In the genomic region with DNA sequence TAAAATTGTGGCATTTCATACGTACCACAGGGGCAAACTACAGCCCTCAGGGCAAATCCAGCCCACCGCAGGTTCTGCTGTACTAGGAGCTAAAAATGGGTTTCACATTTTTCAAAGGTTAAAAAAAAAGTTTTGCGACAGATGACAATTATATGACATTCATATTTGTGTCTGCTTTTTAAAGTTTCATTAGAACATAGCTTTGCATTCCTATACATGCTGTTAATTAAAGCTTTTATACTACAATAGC, we compare ENCODE assay signal across 7 cellular contexts. TPM values are rescaled to one million over a fixed set of nuclear protein-coding genes. Genes with fewer than 3 reads are reported as not detected.
A peak's percentile ranks its signal among the peaks of the same experiment; 100 is the strongest.
DNase-seq lines count a peak whose midpoint lies in the region; ATAC-seq lines count a peak whose summit lies in the region.

No MANE protein-coding gene starts in this region.

- H3K9ac ChIP-seq in HUES6 (ENCODE audit: low read length) (peak overlapping the region; percentile 70), subcutaneous abdominal adipose tissue (ENCODE audit: low read length in 5 of 5) (peak overlapping the region; percentile 80 to 91 (median 89))

- no peaks in the 10 kb centered on the region for H3K36me3 Mint-ChIP-seq in activated naive CD8-positive, alpha-beta T cell treated with anti-CD3 and anti-CD28 coated beads for 36 hours
- no peaks in the 10 kb centered on the region for H3K36me3 Mint-ChIP-seq in immature natural killer cell

- peak overlapping the region; percentile 88 for H3K4me3 Mint-ChIP-seq in activated naive CD8-positive, alpha-beta T cell treated with anti-CD3 and anti-CD28 coated beads for 36 hours
- H3K4me3 Mint-ChIP-seq in immature natural killer cell = peak overlapping the region; percentile 95 to 97 (median 96)

- no peaks in the 10 kb centered on the region for H3K36me3 ChIP-seq in HUES6 (ENCODE audit: control insufficient read depth, insufficient read depth, low read length)
- H3K36me3 ChIP-seq in subcutaneous abdominal adipose tissue (ENCODE audit: control insufficient read depth in 5 of 5, insufficient read depth in 5 of 5, low read length in 5 of 5) = no peaks in the 10 kb centered on the region

- H3K4me3 ChIP-seq in HUES6 (ENCODE audit: low read depth, low read length) (peak overlapping the region; percentile 81), subcutaneous abdominal adipose tissue (ENCODE audit: low read depth in 1 of 5, low read length in 5 of 5) (peak overlapping the region; percentile 78 to 93 (median 82))

- H3K27ac ChIP-seq in HUES6 (ENCODE audit: low read depth, low read length) (no peak overlapping the region), subcutaneous abdominal adipose tissue (ENCODE audit: low read depth, low read length) (peak overlapping the region; percentile 97)

- no peaks in the 10 kb centered on the region for H3K27me3 Mint-ChIP-seq in activated naive CD8-positive, alpha-beta T cell treated with anti-CD3 and anti-CD28 coated beads for 36 hours
- H3K27me3 Mint-ChIP-seq in immature natural killer cell (ENCODE audit: low read depth in 3 of 3) = peaks cover 3 to 10% (median 7%) of the 10 kb centered on the region in 3 donors

- H3K27ac Mint-ChIP-seq in activated naive CD8-positive, alpha-beta T cell treated with anti-CD3 and anti-CD28 coated beads for 36 hours = peak overlapping the region; percentile 98
- peak overlapping the region; percentile 96 to 99 (median 98) for H3K27ac Mint-ChIP-seq in immature natural killer cell

- H3K9me3 ChIP-seq in HUES6 (ENCODE audit: control insufficient read depth, insufficient read depth, low read depth, low read length) (no peaks in the 10 kb centered on the region), subcutaneous abdominal adipose tissue (ENCODE audit: control insufficient read depth in 5 of 5, low read length in 5 of 5) (no peaks in the 10 kb centered on the region)

- no peak for ATAC-seq in HG02840 (IDR thresholded peaks at IDR 0.05; ENCODE audit: low FRiP score, unreplicated experiment)
- no peak for ATAC-seq in HG02981 (IDR thresholded peaks at IDR 0.05; ENCODE audit: unreplicated experiment)

- H3K4me1 Mint-ChIP-seq in activated naive CD8-positive, alpha-beta T cell treated with anti-CD3 and anti-CD28 coated beads for 36 hours = peaks cover 35% of the 10 kb centered on the region
- H3K4me1 Mint-ChIP-seq in immature natural killer cell = peaks cover 33 to 34% of the 10 kb centered on the region in 2 donors

- H3K9me3 Mint-ChIP-seq in activated naive CD8-positive, alpha-beta T cell treated with anti-CD3 and anti-CD28 coated beads for 36 hours = no peaks in the 10 kb centered on the region
- no peaks in the 10 kb centered on the region for H3K9me3 Mint-ChIP-seq in immature natural killer cell

- peaks cover 35% of the 10 kb centered on the region for H3K4me1 ChIP-seq in HUES6 (ENCODE audit: control insufficient read depth, insufficient read depth, low read length)
- H3K4me1 ChIP-seq in subcutaneous abdominal adipose tissue (ENCODE audit: control insufficient read depth in 5 of 5, insufficient read depth in 5 of 5, low read length in 5 of 5) = peaks cover 0 to 27% (median 25%) of the 10 kb centered on the region in 5 donors

- no peaks in the 10 kb centered on the region for H3K27me3 ChIP-seq in HUES6 (ENCODE audit: control insufficient read depth, insufficient read depth, low read length)
- H3K27me3 ChIP-seq in subcutaneous abdominal adipose tissue (ENCODE audit: control insufficient read depth in 5 of 5, insufficient read depth in 4 of 5, low read length in 5 of 5) = no peaks in the 10 kb centered on the region

- no peak for DNase-seq in activated naive CD8-positive, alpha-beta T cell treated with anti-CD3 and anti-CD28 coated beads for 36 hours
- DNase-seq in immature natural killer cell (no peak), NCI-H2107 treated with DMSO at 0.1 percent for 48 hours (lab: John Stamatoyannopoulos, UW; ENCODE audit: unreplicated experiment) (no peak)

RNA-seq across cellular contexts. Expression of gene PNPLA8, which starts 0.8 kb away (rescaled TPM):
- total RNA-seq in activated naive CD8-positive, alpha-beta T cell treated with anti-CD3 and anti-CD28 coated beads for 36 hours = 10 to 100 TPM; 14.8 to 15.2 TPM
- polyA plus RNA-seq in immature natural killer cell = 10 to 100 TPM; 16.8 to 35.4 (median 31.7) TPM

RNA-seq across cellular contexts. Expression of gene THAP5, which starts 42.8 kb away (rescaled TPM):
- total RNA-seq in activated naive CD8-positive, alpha-beta T cell treated with anti-CD3 and anti-CD28 coated beads for 36 hours = 10 to 100 TPM; 34.9 to 37.0 TPM
- 10 to 100 TPM in 2 of 3 donors, 1 to 10 TPM in 1; 5.5 to 21.3 (median 13.2) TPM for polyA plus RNA-seq in immature natural killer cell

RNA-seq across cellular contexts. Expression of gene DNAJB9, which starts 43.0 kb away (rescaled TPM):
- 1 to 10 TPM; 7.9 TPM for total RNA-seq in activated naive CD8-positive, alpha-beta T cell treated with anti-CD3 and anti-CD28 coated beads for 36 hours
- 10 to 100 TPM; 40.7 to 71.3 (median 51.5) TPM for polyA plus RNA-seq in immature natural killer cell
